ENCODE assay signal across 1 cellular context in the genomic region with DNA sequence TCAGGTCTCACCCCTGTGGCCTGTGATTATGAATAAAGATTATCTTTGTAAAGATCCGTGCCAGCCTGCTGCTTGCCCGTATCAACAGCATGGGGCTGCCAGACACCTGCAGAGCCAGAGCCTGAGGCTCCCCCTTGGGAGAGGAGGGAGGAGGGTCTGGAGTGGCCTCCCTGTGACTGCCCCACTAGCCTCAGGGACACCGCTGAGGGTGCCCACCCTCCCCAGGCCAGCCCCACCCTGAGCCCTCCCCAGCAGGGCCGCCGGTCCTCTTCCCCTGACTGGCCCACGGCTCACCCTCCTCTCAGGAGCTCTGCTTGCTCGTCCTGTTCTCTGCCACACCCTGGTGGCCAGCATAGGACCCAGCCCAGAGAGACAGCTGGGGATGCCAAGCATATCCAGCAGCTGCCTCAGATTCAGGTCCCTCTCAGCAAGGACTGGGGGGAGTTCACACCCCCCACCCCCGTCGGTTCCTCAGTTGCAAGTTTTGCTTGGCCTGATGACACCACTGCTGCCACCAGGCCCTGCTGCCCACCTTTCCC.
TF ChIP-seq lines count a peak whose summit lies in the region.

No MANE protein-coding gene starts in this region.

TF ChIP-seq in HepG2, 621 proteins besides CTCF, POLR2A, EP300 and RAD21:
- TF ChIP-seq STAG1 (CRISPR knock-in tag; IDR thresholded peaks at IDR 0.05) (peak; percentile 34), AKAP8 (CRISPR knock-in tag; IDR thresholded peaks at IDR 0.05) (0 out of 2 replicates have a peak, but pooled peaks have one; percentile 69)
- TF ChIP-seq, protein P1, sequence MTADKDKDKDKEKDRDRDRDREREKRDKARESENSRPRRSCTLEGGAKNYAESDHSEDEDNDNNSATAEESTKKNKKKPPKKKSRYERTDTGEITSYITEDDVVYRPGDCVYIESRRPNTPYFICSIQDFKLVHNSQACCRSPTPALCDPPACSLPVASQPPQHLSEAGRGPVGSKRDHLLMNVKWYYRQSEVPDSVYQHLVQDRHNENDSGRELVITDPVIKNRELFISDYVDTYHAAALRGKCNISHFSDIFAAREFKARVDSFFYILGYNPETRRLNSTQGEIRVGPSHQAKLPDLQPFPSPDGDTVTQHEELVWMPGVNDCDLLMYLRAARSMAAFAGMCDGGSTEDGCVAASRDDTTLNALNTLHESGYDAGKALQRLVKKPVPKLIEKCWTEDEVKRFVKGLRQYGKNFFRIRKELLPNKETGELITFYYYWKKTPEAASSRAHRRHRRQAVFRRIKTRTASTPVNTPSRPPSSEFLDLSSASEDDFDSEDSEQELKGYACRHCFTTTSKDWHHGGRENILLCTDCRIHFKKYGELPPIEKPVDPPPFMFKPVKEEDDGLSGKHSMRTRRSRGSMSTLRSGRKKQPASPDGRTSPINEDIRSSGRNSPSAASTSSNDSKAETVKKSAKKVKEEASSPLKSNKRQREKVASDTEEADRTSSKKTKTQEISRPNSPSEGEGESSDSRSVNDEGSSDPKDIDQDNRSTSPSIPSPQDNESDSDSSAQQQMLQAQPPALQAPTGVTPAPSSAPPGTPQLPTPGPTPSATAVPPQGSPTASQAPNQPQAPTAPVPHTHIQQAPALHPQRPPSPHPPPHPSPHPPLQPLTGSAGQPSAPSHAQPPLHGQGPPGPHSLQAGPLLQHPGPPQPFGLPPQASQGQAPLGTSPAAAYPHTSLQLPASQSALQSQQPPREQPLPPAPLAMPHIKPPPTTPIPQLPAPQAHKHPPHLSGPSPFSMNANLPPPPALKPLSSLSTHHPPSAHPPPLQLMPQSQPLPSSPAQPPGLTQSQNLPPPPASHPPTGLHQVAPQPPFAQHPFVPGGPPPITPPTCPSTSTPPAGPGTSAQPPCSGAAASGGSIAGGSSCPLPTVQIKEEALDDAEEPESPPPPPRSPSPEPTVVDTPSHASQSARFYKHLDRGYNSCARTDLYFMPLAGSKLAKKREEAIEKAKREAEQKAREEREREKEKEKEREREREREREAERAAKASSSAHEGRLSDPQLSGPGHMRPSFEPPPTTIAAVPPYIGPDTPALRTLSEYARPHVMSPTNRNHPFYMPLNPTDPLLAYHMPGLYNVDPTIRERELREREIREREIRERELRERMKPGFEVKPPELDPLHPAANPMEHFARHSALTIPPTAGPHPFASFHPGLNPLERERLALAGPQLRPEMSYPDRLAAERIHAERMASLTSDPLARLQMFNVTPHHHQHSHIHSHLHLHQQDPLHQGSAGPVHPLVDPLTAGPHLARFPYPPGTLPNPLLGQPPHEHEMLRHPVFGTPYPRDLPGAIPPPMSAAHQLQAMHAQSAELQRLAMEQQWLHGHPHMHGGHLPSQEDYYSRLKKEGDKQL (CRISPR knock-in tag; IDR thresholded peaks at IDR 0.05; ENCODE audit: low read depth) = no peak
TF ChIP-seq in HepG2: peak in this region for 2.
